Comparison of ENCODE assay signal across 4 cellular contexts in the genomic region with DNA sequence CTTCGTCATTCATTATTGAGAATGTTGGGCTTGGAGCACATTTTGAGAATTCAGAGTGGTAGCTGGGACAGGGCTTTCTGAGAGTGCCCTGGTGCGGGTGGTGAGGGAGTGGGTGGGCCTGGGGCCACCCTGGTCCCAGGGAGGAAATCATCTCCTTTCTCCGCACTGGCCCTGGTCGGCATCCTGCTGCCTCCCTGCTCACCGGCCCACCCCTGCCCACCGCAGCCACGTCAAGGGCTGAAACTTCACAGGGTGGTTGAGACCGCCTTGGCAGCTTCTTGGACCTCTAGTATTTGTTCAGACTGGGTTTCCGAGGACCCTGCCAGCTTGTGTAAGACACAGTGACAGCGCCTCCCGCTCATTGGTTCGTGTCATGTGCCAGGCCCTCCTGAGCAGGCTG. TPM values are rescaled to one million over a fixed set of nuclear protein-coding genes. Genes with fewer than 3 reads are reported as not detected.
"Had no signal": no experiment of that assay in that cellular context is flagged by ENCODE, and none has a peak within 500 bp of the region (broad histone marks: within the 10 kb centered on the region; RNA-seq: fewer than 3 reads in every experiment).

No MANE protein-coding gene starts in this region.

RNA-seq across cellular contexts. Expression of a gene that starts 25.9 kb away (rescaled TPM):
- total RNA-seq: HepG2, HT1080, IMR-90 had no signal
- polyA plus RNA-seq: HepG2, IgD-negative memory B cell had no signal

RNA-seq across cellular contexts. Expression of a gene that starts 58.6 kb away (rescaled TPM):
- total RNA-seq: HT1080, IMR-90 had no signal
- polyA plus RNA-seq: HepG2, IMR-90 had no signal

RNA-seq across cellular contexts. Expression of a gene that starts 59.7 kb away (rescaled TPM):
- total RNA-seq: HepG2 had no signal
- polyA plus RNA-seq: HepG2 had no signal
